In genomic region chr10:26781797-26782196, GRCh38 we compare ENCODE assay signal across 10 cellular contexts.
DNase-seq lines count a peak whose midpoint lies in the region; ATAC-seq and TF ChIP-seq lines count a peak whose summit lies in the region.
"Had no signal": no experiment of that assay in that cellular context is flagged by ENCODE, and none has a peak within 500 bp of the region (broad histone marks: within the 10 kb centered on the region; RNA-seq: fewer than 3 reads in every experiment).

No MANE protein-coding gene starts in this region.

- CTCF ChIA-PET in activated CD4-positive, alpha-beta T cell treated with anti-CD3 and anti-CD28 coated beads for 36 hours (lab: Charles Lee) = interaction anchor here (0.7 to 2.5 kb wide), 5 partner anchors 10 to 81 kb away, joined by 3 to 8 read pairs (median 6); partner anchors contain the start of gene ABI1
- CTCF ChIA-PET in mammary epithelial cell (lab: Charles Lee; ENCODE audit: low non-redundant PET) = interaction anchor here (0.6 kb wide), 1 partner anchor 26 kb away, joined by 4 read pairs; no protein-coding TSS in a partner anchor

- no peaks in the 10 kb centered on the region for H3K27me3 Mint-ChIP-seq in activated CD4-positive, alpha-beta T cell treated with anti-CD3 and anti-CD28 coated beads for 36 hours

- intact Hi-C loops in activated CD4-positive, alpha-beta T cell treated with anti-CD3 and anti-CD28 coated beads for 36 hours (cut with DNase I, micrococcal nuclease) = loop anchor here (1.0 to 10.0 kb wide), 3 partner anchors 61 to 79 kb away; partner anchors contain the start of gene ABI1 (in 1 of the 2)
- intact Hi-C loops in mammary epithelial cell (cut with micrococcal nuclease) (loop anchor here (1.0 to 5.0 kb wide), 2 partner anchors 61 to 79 kb away; partner anchors contain the start of gene ABI1), spleen (cut with DNase I; ENCODE audit: low total_unique reads) (no loop called here)

- H3K4me1 ChIP-seq in HUES48 (ENCODE audit: control insufficient read depth, insufficient read depth, low read length) (peaks cover 30% of the 10 kb centered on the region), mammary epithelial cell (ENCODE audit: insufficient read depth, low read length) (peaks cover 50% of the 10 kb centered on the region), spleen (peaks cover 17 to 82% (median 42%) of the 10 kb centered on the region in 6 donors), MM.1S (ENCODE audit: low read length) (peaks cover 24% of the 10 kb centered on the region)

- dilution Hi-C loops in mammary epithelial cell (cut with HindIII; ENCODE audit: low sequenced_read_pairs) = no loop called here

- H2AFZ ChIP-seq in mammary epithelial cell (ENCODE audit: low read depth, low read length) = no peak overlapping the region
- no peak overlapping the region for H2AFZ ChIP-seq in MM.1S (ENCODE audit: low read length)

- H3K27me3 ChIP-seq in HUES48 (ENCODE audit: control insufficient read depth, insufficient read depth, low read length) (no peaks in the 10 kb centered on the region), mammary epithelial cell (ENCODE audit: insufficient read depth, low read length) (no peaks in the 10 kb centered on the region), spleen (replicated peaks in 1 of 7) (no peaks in the 10 kb centered on the region), MM.1S (replicated peaks; ENCODE audit: insufficient read depth, low read length) (no peaks in the 10 kb centered on the region)

- no peaks in the 10 kb centered on the region for H3K9me3 Mint-ChIP-seq in activated CD4-positive, alpha-beta T cell treated with anti-CD3 and anti-CD28 coated beads for 36 hours (ENCODE audit: low read depth)
- H3K9me3 Mint-ChIP-seq: T-helper 1 cell treated with Interleukin-12 subunit alpha and Interleukin-12 subunit beta and Interleukin-4 antibody, amounts not matched to agents 30 μg/mL and 1 μg/mL, for 36 hours had no signal

- H3K4me3 ChIP-seq in HUES48 (ENCODE audit: low read depth, low read length) (no peak overlapping the region; the same call in 1 of the 2 replicates), mammary epithelial cell (replicated peaks in 1 of 3; ENCODE audit: insufficient read depth in 1 of 3, low read depth in 2 of 3, low read length in 3 of 3) (peak overlapping the region in 1 of 3 experiments; percentile 4), spleen (no peak overlapping the region), MM.1S (ENCODE audit: low read length) (no peak overlapping the region)

- POLR2A ChIA-PET in activated CD4-positive, alpha-beta T cell treated with anti-CD3 and anti-CD28 coated beads for 36 hours (lab: Charles Lee) = interaction anchor here (0.5 to 1.4 kb wide), 5 partner anchors 20 to 85 kb away, joined by 3 to 7 read pairs (median 3); no protein-coding TSS in a partner anchor

- H3K36me3 ChIP-seq in HUES48 (ENCODE audit: control insufficient read depth, insufficient read depth, low read length) = no peaks in the 10 kb centered on the region
- H3K36me3 ChIP-seq in mammary epithelial cell (ENCODE audit: insufficient read depth, low read length) = no peaks in the 10 kb centered on the region
- H3K36me3 ChIP-seq in spleen = peaks cover 0 to 13% (median under 1%) of the 10 kb centered on the region in 6 donors
- H3K36me3 ChIP-seq in MM.1S (replicated peaks; ENCODE audit: insufficient read depth, low read length) = no peaks in the 10 kb centered on the region

- peak; percentile 73 for ATAC-seq in activated CD4-positive, alpha-beta T cell treated with anti-CD3 and anti-CD28 coated beads for 36 hours

- WGBS in mammary epithelial cell (ENCODE audit: low coverage, missing lambda C conversion rate) = 90% methylated on average over 2 of the region's 2 CpGs
- 77 to 100% (median 83%) methylated on average over 1 to 2 of the region's 2 CpGs for WGBS in spleen, 5 donors

- H3K36me3 Mint-ChIP-seq in activated CD4-positive, alpha-beta T cell treated with anti-CD3 and anti-CD28 coated beads for 36 hours (ENCODE audit: low read depth) = peaks cover 11% of the 10 kb centered on the region

- peak overlapping the region; percentile 34; the same call in 1 of the 2 replicates for H3K9ac ChIP-seq in HUES48 (ENCODE audit: low read depth, low read length)
- peak overlapping the region; percentile 80 for H3K9ac ChIP-seq in mammary epithelial cell (ENCODE audit: insufficient read depth, low read length)
- no peak overlapping the region for H3K9ac ChIP-seq in MM.1S (ENCODE audit: low read length)

- H3K79me2 ChIP-seq in mammary epithelial cell (ENCODE audit: insufficient read depth, low read length) (peaks cover 87% of the 10 kb centered on the region), MM.1S (ENCODE audit: low read length) (peaks cover 100% of the 10 kb centered on the region)

- in situ Hi-C loops in mammary epithelial cell (cut with MboI; ENCODE audit: low sequenced_read_pairs in 2 of 2) = no loop called here

- H3K27ac ChIP-seq in HUES48 (ENCODE audit: low read depth, low read length) (peak overlapping the region; percentile 93), mammary epithelial cell (ENCODE audit: insufficient read depth, low read depth, low read length) (peak overlapping the region; percentile 97), spleen (peak overlapping the region in 5 of 8 donors; percentile 22 to 72 (median 56)), MM.1S (ENCODE audit: low read length) (no peak overlapping the region)
- H3K27ac ChIP-seq: 22Rv1 had no signal

- H3K9me3 ChIP-seq in HUES48 (ENCODE audit: control insufficient read depth, insufficient read depth, low read length) (no peaks in the 10 kb centered on the region), mammary epithelial cell (replicated peaks; ENCODE audit: insufficient read depth, low read length) (no peaks in the 10 kb centered on the region), spleen (no peaks in the 10 kb centered on the region), MM.1S (replicated peaks; ENCODE audit: insufficient read depth, low read length) (no peaks in the 10 kb centered on the region)

- no peak for TF ChIP-seq CTCF in mammary epithelial cell (conservative IDR thresholded peaks at IDR 0.05 in 1 of 2, IDR thresholded peaks at IDR 0.05 in 1 of 2; ENCODE audit: extremely low read depth in 1 of 2, insufficient read depth in 1 of 2, low read depth in 1 of 2, low read length in 2 of 2)
- no peak for TF ChIP-seq CTCF in spleen (IDR thresholded peaks at IDR 0.05 in 8 of 11, conservative IDR thresholded peaks at IDR 0.05 in 3 of 11)
- no peak for TF ChIP-seq CTCF in MM.1S (IDR thresholded peaks at IDR 0.05; ENCODE audit: low read length)

- H3K4me1 Mint-ChIP-seq in activated CD4-positive, alpha-beta T cell treated with anti-CD3 and anti-CD28 coated beads for 36 hours = peaks cover 84% of the 10 kb centered on the region

- peak overlapping the region; percentile 70 for H3K4me2 ChIP-seq in mammary epithelial cell (ENCODE audit: insufficient read depth, low read depth, low read length)
- no peak overlapping the region for H3K4me2 ChIP-seq in MM.1S (ENCODE audit: low read depth, low read length)

- H3K27ac Mint-ChIP-seq in activated CD4-positive, alpha-beta T cell treated with anti-CD3 and anti-CD28 coated beads for 36 hours = peak overlapping the region; percentile 92

- no TSS peak for BruUV-seq in mammary epithelial cell (replicated peaks; lab: Mats Ljungman, UMichigan)

- no peaks in the 10 kb centered on the region for H3F3A ChIP-seq in MM.1S (ENCODE audit: insufficient read depth, low read length)

- H3K4me3 Mint-ChIP-seq in activated CD4-positive, alpha-beta T cell treated with anti-CD3 and anti-CD28 coated beads for 36 hours = peak overlapping the region; percentile 23
- H3K4me3 Mint-ChIP-seq: T-helper 1 cell treated with Interleukin-12 subunit alpha and Interleukin-12 subunit beta and Interleukin-4 antibody, amounts not matched to agents 30 μg/mL and 1 μg/mL, for 36 hours had no signal

- H3K9me2 ChIP-seq in MM.1S (replicated peaks; ENCODE audit: insufficient read depth, low read length) = no peaks in the 10 kb centered on the region

- H4K20me1 ChIP-seq in mammary epithelial cell (ENCODE audit: insufficient read depth, low read length) = no peaks in the 10 kb centered on the region
- peaks cover 14% of the 10 kb centered on the region for H4K20me1 ChIP-seq in MM.1S (ENCODE audit: insufficient read depth, low read length)

- TF ChIP-seq POLR2A in spleen (IDR thresholded peaks at IDR 0.05) = no peak

- DNase-seq in activated CD4-positive, alpha-beta T cell treated with anti-CD3 and anti-CD28 coated beads for 36 hours = peak; percentile 47
- DNase-seq in activated CD4-positive, alpha-beta T cell treated with anti-CD3 and anti-CD28 coated beads for 1 hour = no peak
- DNase-seq in mammary epithelial cell (peak; percentile 75), spleen (no peak), GM19240 (ENCODE audit: insufficient read length, low spot score) (no peak), GM03348 (ENCODE audit: low spot score) (no peak), MM.1S (no peak)

Comparison
In these comparisons a context has a peak if more than half of its experiments do, and no peak if none do; other contexts are left out.
1. DNase-seq: peak in activated CD4-positive, alpha-beta T cell treated with anti-CD3 and anti-CD28 coated beads for 36 hours (single experiment) and mammary epithelial cell (single experiment); none in activated CD4-positive, alpha-beta T cell treated with anti-CD3 and anti-CD28 coated beads for 1 hour (single experiment), spleen (single experiment), GM19240 (single experiment), GM03348 (single experiment) and MM.1S (single experiment).